Comparison of ENCODE assay signal across 9 cellular contexts in genomic region chr2:128304715-128305554, GRCh38. TPM values are rescaled to one million over a fixed set of nuclear protein-coding genes. Genes with fewer than 3 reads are reported as not detected.
DNase-seq lines count a peak whose midpoint lies in the region; ATAC-seq and TF ChIP-seq lines count a peak whose summit lies in the region.
"Had no signal": no experiment of that assay in that cellular context is flagged by ENCODE, and none has a peak within 500 bp of the region (broad histone marks: within the 10 kb centered on the region; RNA-seq: fewer than 3 reads in every experiment).

No MANE protein-coding gene starts in this region.

- H3K9me3 ChIP-seq in OCI-LY7 (ENCODE audit: low read length) (no peaks in the 10 kb centered on the region), fibroblast of lung (ENCODE audit: control insufficient read depth, insufficient read depth, low read depth, low read length) (no peaks in the 10 kb centered on the region)

- H3K27ac ChIP-seq in OCI-LY7 (ENCODE audit: low read depth, low read length, poor library complexity, severe bottlenecking) (no peak overlapping the region), fibroblast of lung (ENCODE audit: insufficient read depth, low read length) (peak overlapping the region; percentile 97)
- H3K27ac ChIP-seq: 22Rv1 had no signal

- intact Hi-C loops in OCI-LY7 (cut with micrococcal nuclease; ENCODE audit: unreplicated experiment): loop anchor here (10.0 kb wide), 1 partner anchor 200 kb away; no protein-coding TSS in a partner anchor

- POLR2A ChIA-PET in OCI-LY7 (lab: Charles Lee): interaction anchor here (1.1 kb wide), 1 partner anchor 11 kb away, joined by 3 read pairs; no protein-coding TSS in a partner anchor

- H3K79me2 ChIP-seq in OCI-LY7 (ENCODE audit: insufficient read depth, low read depth, low read length): no peaks in the 10 kb centered on the region
- peaks cover 58% of the 10 kb centered on the region for H3K79me2 ChIP-seq in fibroblast of lung (ENCODE audit: control insufficient read depth, insufficient read depth, low read length)

- H3K36me3 ChIP-seq in OCI-LY7 (ENCODE audit: insufficient read depth, low read length): no peaks in the 10 kb centered on the region
- peaks cover 2% of the 10 kb centered on the region for H3K36me3 ChIP-seq in fibroblast of lung (ENCODE audit: control insufficient read depth, insufficient read depth, low read length)

- ATAC-seq in omental fat pad (ENCODE audit: low FRiP score) (peak; percentile 75), HG03108 (IDR thresholded peaks at IDR 0.05; ENCODE audit: unreplicated experiment) (no peak)

- H3K9me2 ChIP-seq in OCI-LY7 (ENCODE audit: insufficient read depth, low read length): no peaks in the 10 kb centered on the region

- no peaks in the 10 kb centered on the region for H3K27me3 ChIP-seq in fibroblast of lung (ENCODE audit: control insufficient read depth, insufficient read depth, low read length)

- H4K20me1 ChIP-seq in OCI-LY7 (ENCODE audit: insufficient read depth, low read length): peaks cover 19% of the 10 kb centered on the region
- H4K20me1 ChIP-seq in fibroblast of lung (ENCODE audit: control insufficient read depth, extremely low read depth, insufficient read depth, low read length): no peaks in the 10 kb centered on the region

- TF ChIP-seq CTCF in OCI-LY7 (conservative IDR thresholded peaks at IDR 0.05; ENCODE audit: low read length) (no peak), fibroblast of lung (conservative IDR thresholded peaks at IDR 0.05 in 1 of 2, IDR thresholded peaks at IDR 0.05 in 1 of 2; ENCODE audit: low read depth in 1 of 2, low read length in 2 of 2) (no peak), omental fat pad (IDR thresholded peaks at IDR 0.05) (no peak)

- BruUV-seq in OCI-LY7 (replicated peaks; lab: Mats Ljungman, UMichigan): no TSS peak

- H3K4me2 ChIP-seq in OCI-LY7 (ENCODE audit: low read length) (peak overlapping the region; percentile 59), fibroblast of lung (ENCODE audit: extremely low read depth, insufficient read depth, low read length) (peak overlapping the region; percentile 68)

- CTCF ChIA-PET in OCI-LY7 (lab: Charles Lee; ENCODE audit: unreplicated experiment): interaction anchor here (0.5 to 0.7 kb wide), 2 partner anchors 8 to 503 kb away, joined by 3 read pairs; no protein-coding TSS in a partner anchor

- H2AFZ ChIP-seq in OCI-LY7 (ENCODE audit: low read length): no peak overlapping the region
- H2AFZ ChIP-seq in fibroblast of lung (ENCODE audit: low read length): no peak overlapping the region

- H3K4me1 ChIP-seq in OCI-LY7 (ENCODE audit: insufficient read depth, low read length, poor library complexity, severe bottlenecking) (peaks cover 27% of the 10 kb centered on the region), fibroblast of lung (ENCODE audit: control insufficient read depth, extremely low read depth, insufficient read depth, low read length) (peaks cover 48% of the 10 kb centered on the region)

- peak overlapping the region; percentile 82 for H3K9ac ChIP-seq in fibroblast of lung (ENCODE audit: insufficient read depth, low read length)

- H3K4me3 ChIP-seq in OCI-LY7 (ENCODE audit: low read depth, low read length, poor library complexity, severe bottlenecking): peak overlapping the region; percentile 25
- no peak overlapping the region for H3K4me3 ChIP-seq in fibroblast of lung (replicated peaks in 1 of 4; ENCODE audit: control extremely low read depth in 1 of 4, insufficient read depth in 1 of 4, low read depth in 3 of 4, low read length in 4 of 4)

- DNase-seq in NCI-H1417 (lab: John Stamatoyannopoulos, UW) (peak; percentile 73 to 82 (median 81)), NCI-H1417 treated with DMSO at 0.1 percent for 48 hours (lab: John Stamatoyannopoulos, UW) (no peak), OCI-LY7 (ENCODE audit: low spot score) (no peak), fibroblast of lung (ENCODE audit: low read depth in 2 of 2) (peak; percentile 95 to 98), omental fat pad (ENCODE audit: low spot score) (peak; percentile 71), RPMI8226 (no peak)
- DNase-seq in stimulated activated CD4-positive, alpha-beta T cell treated with anti-CD3 and anti-CD28 coated beads, Interleukin-4, amount 100 ng/mL, for 1 hour: no peak

RNA-seq across cellular contexts. Expression of gene HS6ST1, which starts 13.7 kb away (rescaled TPM):
- 12.0 and 17.6 TPM in 2 replicates for total RNA-seq in OCI-LY7 (2014; rRNA removed; shearing (Covaris generic))
- 13.4 and 13.6 TPM in 2 replicates for total RNA-seq in OCI-LY7 (2022)
- total RNA-seq in fibroblast of lung: 26.7 and 59.9 TPM in 2 replicates
- 16.1 and 16.6 TPM in 2 replicates for polyA plus RNA-seq in fibroblast of lung
- 37.2 and 37.3 TPM in 2 replicates for polyA plus RNA-seq in fibroblast of lung (2012)
- polyA minus RNA-seq in fibroblast of lung (ENCODE audit: low replicate concordance): 31.5 and 35.7 TPM in 2 replicates
- 10 to 100 TPM; 17.8 to 28.9 (median 24.3) TPM for total RNA-seq in omental fat pad

Comparison
In these comparisons a context has a peak if more than half of its experiments do, and no peak if none do; other contexts are left out.
1. DNase-seq: peak in NCI-H1417 (3 of 3), fibroblast of lung (2 of 2) and omental fat pad (single experiment); none in NCI-H1417 treated with DMSO at 0.1 percent for 48 hours (single experiment), OCI-LY7 (single experiment), RPMI8226 (single experiment) and stimulated activated CD4-positive, alpha-beta T cell treated with anti-CD3 and anti-CD28 coated beads, Interleukin-4, amount 100 ng/mL, for 1 hour (single experiment).